In the genomic region with DNA sequence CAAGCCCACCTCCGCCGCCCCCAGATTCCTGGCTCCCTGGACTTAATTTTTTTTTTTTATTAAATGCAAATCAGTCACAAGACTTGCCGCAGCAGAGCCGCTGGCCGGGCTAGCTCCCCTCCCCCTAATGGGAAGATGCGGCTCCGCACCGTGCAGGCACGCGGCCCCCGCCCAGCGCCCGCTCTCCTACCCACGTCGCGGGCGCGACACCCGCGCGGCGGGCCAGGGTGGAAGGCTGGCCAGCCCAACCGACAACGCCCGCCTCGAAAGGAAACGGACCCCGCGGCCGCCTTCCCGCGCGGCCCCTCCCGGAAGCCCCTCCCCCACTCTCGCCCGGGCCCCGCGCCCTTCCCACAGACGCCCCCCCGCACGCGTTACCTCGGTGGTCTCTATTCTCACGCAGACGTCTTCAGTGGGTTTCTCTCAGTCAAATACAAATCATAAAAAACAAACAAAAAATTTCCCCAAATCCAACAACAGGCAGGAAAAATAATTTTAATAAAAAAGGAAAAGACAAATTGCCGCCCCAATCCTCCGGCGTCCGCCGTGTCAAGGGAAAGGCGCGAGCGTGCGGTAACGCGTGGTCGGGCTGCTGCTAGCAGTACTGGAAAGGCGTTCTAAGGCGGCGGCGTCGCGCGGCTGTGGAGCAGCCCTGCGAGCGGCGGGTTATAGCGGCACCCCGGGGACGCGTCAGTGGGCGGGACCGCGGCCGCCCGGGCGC, we compare ENCODE assay signal across 1 cellular context.
A peak's percentile ranks its signal among the peaks of the same experiment; 100 is the strongest.
TF ChIP-seq lines count a peak whose summit lies in the region.

SLC38A2 (minus strand) TSS at position 643 of the 721 bp plus-strand sequence. CDS start 1,480 bp downstream, outside the sequence.

TF ChIP-seq in K562, 482 proteins besides CTCF, POLR2A, EP300 and RAD21 (continued from another document and continues in another):
- TF ChIP-seq, protein P1, sequence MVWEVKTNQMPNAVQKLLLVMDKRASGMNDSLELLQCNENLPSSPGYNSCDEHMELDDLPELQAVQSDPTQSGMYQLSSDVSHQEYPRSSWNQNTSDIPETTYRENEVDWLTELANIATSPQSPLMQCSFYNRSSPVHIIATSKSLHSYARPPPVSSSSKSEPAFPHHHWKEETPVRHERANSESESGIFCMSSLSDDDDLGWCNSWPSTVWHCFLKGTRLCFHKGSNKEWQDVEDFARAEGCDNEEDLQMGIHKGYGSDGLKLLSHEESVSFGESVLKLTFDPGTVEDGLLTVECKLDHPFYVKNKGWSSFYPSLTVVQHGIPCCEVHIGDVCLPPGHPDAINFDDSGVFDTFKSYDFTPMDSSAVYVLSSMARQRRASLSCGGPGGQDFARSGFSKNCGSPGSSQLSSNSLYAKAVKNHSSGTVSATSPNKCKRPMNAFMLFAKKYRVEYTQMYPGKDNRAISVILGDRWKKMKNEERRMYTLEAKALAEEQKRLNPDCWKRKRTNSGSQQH (CRISPR knock-in tag; IDR thresholded peaks at IDR 0.05): no peak
- TF ChIP-seq RNF219 (CRISPR knock-in tag; IDR thresholded peaks at IDR 0.05) (no peak), ZNF41 (CRISPR knock-in tag; conservative IDR thresholded peaks at IDR 0.05) (no peak), FOXK2 (conservative IDR thresholded peaks at IDR 0.05 in 1 of 2, IDR thresholded peaks at IDR 0.05 in 1 of 2; ENCODE audit: low read depth in 2 of 2) (peak in 1 of 2 experiments; percentile 76; a peak in 2 of 4 replicates), C11orf30 (IDR thresholded peaks at IDR 0.05; ENCODE audit: low read depth) (no peak), GTF2A2 (tag; IDR thresholded peaks at IDR 0.05) (peak; percentile 75), SNIP1 (IDR thresholded peaks at IDR 0.05; ENCODE audit: low read depth) (0 out of 2 replicates have a peak, but pooled peaks have one; percentile 27), NFIC (IDR thresholded peaks at IDR 0.05) (peak; percentile 63; the same call in 1 of the 2 replicates), TSC22D4 (tag; IDR thresholded peaks at IDR 0.05) (no peak), ETV5 (CRISPR knock-in tag; IDR thresholded peaks at IDR 0.05; ENCODE audit: low read depth) (peak; percentile 54), ETV6 (IDR thresholded peaks at IDR 0.05; ENCODE audit: borderline replicate concordance in 1 of 2, low read depth in 2 of 2, low read length in 1 of 2) (no peak), ETV6 (CRISPR knock-in tag; IDR thresholded peaks at IDR 0.05; ENCODE audit: borderline replicate concordance) (no peak), KAT2B (IDR thresholded peaks at IDR 0.05; ENCODE audit: low read depth, low read length) (no peak), ZSCAN32 (CRISPR knock-in tag; IDR thresholded peaks at IDR 0.05) (no peak), FOS (IDR thresholded peaks at IDR 0.05; ENCODE audit: extremely low read depth, insufficient read length) (no peak), CREBBP (IDR thresholded peaks at IDR 0.05; ENCODE audit: low read depth, low read length) (no peak), FOXM1 (IDR thresholded peaks at IDR 0.05; ENCODE audit: low read depth) (no peak), FOXM1 (CRISPR knock-in tag; IDR thresholded peaks at IDR 0.05; ENCODE audit: low read depth) (0 out of 2 replicates have a peak, but pooled peaks have one; percentile 58), RBBP5 (IDR thresholded peaks at IDR 0.05; ENCODE audit: borderline replicate concordance, insufficient read depth, low read length, poor library complexity, severe bottlenecking) (peak; percentile 60), GMEB1 (CRISPR knock-in tag; IDR thresholded peaks at IDR 0.05) (peak; percentile 60), ZNF407 (IDR thresholded peaks at IDR 0.05; ENCODE audit: low read depth) (no peak), TFAM (CRISPR knock-in tag; conservative IDR thresholded peaks at IDR 0.05) (no peak), ZBTB12 (CRISPR knock-in tag; IDR thresholded peaks at IDR 0.05) (peak; percentile 57; the same call in 1 of the 2 replicates), ZNF217 (CRISPR knock-in tag; IDR thresholded peaks at IDR 0.05) (no peak), MCM7 (IDR thresholded peaks at IDR 0.05) (no peak), MED1 (CRISPR knock-in tag; IDR thresholded peaks at IDR 0.05; ENCODE audit: borderline replicate concordance) (no peak), ELF1 (tag; IDR thresholded peaks at IDR 0.05) (0 out of 2 replicates have a peak, but pooled peaks have one; percentile 38), HDGF (IDR thresholded peaks at IDR 0.05) (no peak), ETS1 (conservative IDR thresholded peaks at IDR 0.05; ENCODE audit: control insufficient read depth, low read depth, low read length) (peak; percentile 82), CHD2 (IDR thresholded peaks at IDR 0.05; ENCODE audit: low read depth, low read length) (no peak), YY1 (IDR thresholded peaks at IDR 0.05; ENCODE audit: borderline replicate concordance in 1 of 3, control insufficient read depth in 1 of 3, extremely low read depth in 1 of 3, insufficient read depth in 3 of 3, insufficient read length in 1 of 3, insufficient replicate concordance in 2 of 3, low read depth in 1 of 3, low read length in 2 of 3) (peak in 2 of 3 experiments; percentile 75 to 76)
- TF ChIP-seq, protein P2, sequence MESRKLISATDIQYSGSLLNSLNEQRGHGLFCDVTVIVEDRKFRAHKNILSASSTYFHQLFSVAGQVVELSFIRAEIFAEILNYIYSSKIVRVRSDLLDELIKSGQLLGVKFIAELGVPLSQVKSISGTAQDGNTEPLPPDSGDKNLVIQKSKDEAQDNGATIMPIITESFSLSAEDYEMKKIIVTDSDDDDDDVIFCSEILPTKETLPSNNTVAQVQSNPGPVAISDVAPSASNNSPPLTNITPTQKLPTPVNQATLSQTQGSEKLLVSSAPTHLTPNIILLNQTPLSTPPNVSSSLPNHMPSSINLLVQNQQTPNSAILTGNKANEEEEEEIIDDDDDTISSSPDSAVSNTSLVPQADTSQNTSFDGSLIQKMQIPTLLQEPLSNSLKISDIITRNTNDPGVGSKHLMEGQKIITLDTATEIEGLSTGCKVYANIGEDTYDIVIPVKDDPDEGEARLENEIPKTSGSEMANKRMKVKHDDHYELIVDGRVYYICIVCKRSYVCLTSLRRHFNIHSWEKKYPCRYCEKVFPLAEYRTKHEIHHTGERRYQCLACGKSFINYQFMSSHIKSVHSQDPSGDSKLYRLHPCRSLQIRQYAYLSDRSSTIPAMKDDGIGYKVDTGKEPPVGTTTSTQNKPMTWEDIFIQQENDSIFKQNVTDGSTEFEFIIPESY (CRISPR knock-in tag; IDR thresholded peaks at IDR 0.05): no peak
- TF ChIP-seq, protein P3, sequence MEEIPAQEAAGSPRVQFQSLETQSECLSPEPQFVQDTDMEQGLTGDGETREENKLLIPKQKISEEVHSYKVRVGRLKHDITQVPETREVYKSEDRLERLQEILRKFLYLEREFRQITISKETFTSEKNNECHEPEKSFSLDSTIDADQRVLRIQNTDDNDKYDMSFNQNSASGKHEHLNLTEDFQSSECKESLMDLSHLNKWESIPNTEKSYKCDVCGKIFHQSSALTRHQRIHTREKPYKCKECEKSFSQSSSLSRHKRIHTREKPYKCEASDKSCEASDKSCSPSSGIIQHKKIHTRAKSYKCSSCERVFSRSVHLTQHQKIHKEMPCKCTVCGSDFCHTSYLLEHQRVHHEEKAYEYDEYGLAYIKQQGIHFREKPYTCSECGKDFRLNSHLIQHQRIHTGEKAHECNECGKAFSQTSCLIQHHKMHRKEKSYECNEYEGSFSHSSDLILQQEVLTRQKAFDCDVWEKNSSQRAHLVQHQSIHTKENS (CRISPR knock-in tag; IDR thresholded peaks at IDR 0.05): no peak
